ENCODE assay signal across 8 cellular contexts in the genomic region with DNA sequence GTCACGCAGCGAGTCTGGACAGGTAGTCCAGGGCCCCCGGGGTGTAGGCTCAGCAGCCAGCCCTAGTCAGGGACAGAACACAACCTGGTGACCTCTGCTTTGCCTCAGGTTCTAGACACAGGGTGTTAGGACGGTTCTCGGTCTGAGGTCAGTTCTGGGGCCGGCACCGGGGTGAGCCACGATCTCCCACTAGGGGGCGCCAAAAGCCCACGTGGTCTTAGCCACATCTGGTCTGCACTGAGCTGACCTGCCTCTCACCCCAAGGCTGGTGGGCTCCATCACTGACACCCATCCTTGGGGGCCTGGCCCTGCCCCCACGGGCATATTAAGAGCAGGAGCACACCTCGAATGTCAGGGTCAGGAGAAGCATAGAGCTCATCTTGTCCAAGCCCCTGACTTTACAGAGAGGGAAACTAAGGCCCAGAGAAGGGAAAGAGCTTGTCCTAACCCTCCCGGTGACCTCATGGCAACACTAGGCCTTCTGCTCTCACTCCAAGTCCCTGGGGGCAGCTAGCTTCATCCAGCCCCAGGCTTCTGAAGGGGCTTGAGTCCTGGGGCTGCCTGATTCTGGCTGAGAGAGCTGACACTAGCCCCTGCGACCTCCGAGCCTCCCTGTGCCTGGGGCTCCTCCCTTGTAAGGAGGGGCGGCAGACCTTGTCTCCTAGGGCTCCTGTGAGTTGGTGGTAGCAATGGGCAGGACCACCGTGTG. TPM values are rescaled to one million over a fixed set of nuclear protein-coding genes. Genes with fewer than 3 reads are reported as not detected.
DNase-seq lines count a peak whose midpoint lies in the region; ATAC-seq and TF ChIP-seq lines count a peak whose summit lies in the region.

No MANE protein-coding gene starts in this region.

- H3K36me3 ChIP-seq in left lung, result no peaks in the 10 kb centered on the region

- no peak overlapping the region for H3K27ac ChIP-seq in left lung

- H3K4me3 ChIP-seq in left lung, result no peak overlapping the region

- no peak overlapping the region for H3K4me3 Mint-ChIP-seq in central memory CD8-positive, alpha-beta T cell

- H3K9me3 ChIP-seq in left lung, result no peaks in the 10 kb centered on the region

- intact Hi-C loops in left lung (cut with DNase I), result no loop called here

- no peaks in the 10 kb centered on the region for H3K27me3 Mint-ChIP-seq in central memory CD8-positive, alpha-beta T cell

- H3K4me1 ChIP-seq in left lung, result no peaks in the 10 kb centered on the region

- TF ChIP-seq CTCF in GM10266 (IDR thresholded peaks at IDR 0.05; ENCODE audit: control insufficient read depth, insufficient read depth, low read depth, missing control alignments) (peak; percentile 88), left lung (IDR thresholded peaks at IDR 0.05) (peak; percentile 93 to 95)

- peaks cover 5% of the 10 kb centered on the region for H3K4me1 Mint-ChIP-seq in central memory CD8-positive, alpha-beta T cell

- H3K9me3 Mint-ChIP-seq in central memory CD8-positive, alpha-beta T cell, result no peaks in the 10 kb centered on the region

- ATAC-seq in HG02623 (IDR thresholded peaks at IDR 0.05; ENCODE audit: unreplicated experiment), result peak; percentile 80
- ATAC-seq in central memory CD8-positive, alpha-beta T cell (replicated peaks; ENCODE audit: extremely low read depth, poor library complexity, severe bottlenecking), result peak; percentile 82
- ATAC-seq in left lung, result peak; percentile 94

- DNase-seq in GM10266 (ENCODE audit: extremely low spot score) (peak; percentile 84), NCI-H2029 (lab: John Stamatoyannopoulos, UW) (peak; percentile 17), left lung (peak; percentile 80 to 95), NCI-H187 treated with DMSO at 0.1 percent for 48 hours (lab: John Stamatoyannopoulos, UW) (no peak)
- DNase-seq in activated CD4-positive, alpha-beta T cell treated with anti-CD3 and anti-CD28 coated beads for 1 hour, result peak; percentile 61
- peak; percentile 51 to 70 for DNase-seq in central memory CD8-positive, alpha-beta T cell (ENCODE audit: low spot score in 2 of 2)
- peak; percentile 55 to 76 (median 69) for DNase-seq in stimulated activated CD4-positive, alpha-beta T cell treated with anti-CD3 and anti-CD28 coated beads, TNF-alpha, amount 100 ng/mL, for 4 hours (ENCODE audit: low read depth in 3 of 3)

- H3K36me3 Mint-ChIP-seq in central memory CD8-positive, alpha-beta T cell (ENCODE audit: insufficient read depth), result peaks cover 4% of the 10 kb centered on the region

- H3K27me3 ChIP-seq in left lung, result no peaks in the 10 kb centered on the region

- no peak overlapping the region for H3K27ac Mint-ChIP-seq in central memory CD8-positive, alpha-beta T cell (ENCODE audit: low read depth)

RNA-seq across cellular contexts. Expression of a gene that starts 9.0 kb away (rescaled TPM):
- total RNA-seq in left lung, result not detected

RNA-seq across cellular contexts. Expression of a gene that starts 43.6 kb away (rescaled TPM):
- total RNA-seq in left lung, result 10 to 100 TPM in 1 of 2 donors, 1 to 10 TPM in 1; 8.8 to 12.1 TPM
